Comparison of ENCODE assay signal across 17 cellular contexts in the genomic region with DNA sequence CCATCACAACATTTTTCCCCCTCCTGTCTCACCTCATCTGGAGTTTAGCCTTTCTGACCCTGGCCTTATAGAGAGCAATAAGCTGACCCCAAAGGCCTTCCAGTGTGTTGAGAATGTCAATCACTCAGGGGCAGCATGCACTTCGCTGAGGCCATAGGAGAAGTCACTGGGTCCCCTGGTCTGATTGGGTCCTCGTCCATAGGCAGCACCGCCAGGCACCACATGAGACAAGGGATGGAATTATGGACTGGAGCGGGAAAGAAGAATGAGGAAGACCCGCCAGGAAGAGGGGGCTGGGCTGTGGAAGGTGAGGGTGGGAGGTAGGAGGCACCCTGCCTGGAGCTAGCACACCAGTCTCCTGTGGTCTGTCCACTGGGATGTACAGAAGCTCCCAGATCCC.
DNase-seq lines count a peak whose midpoint lies in the region.
"Had no signal": no experiment of that assay in that cellular context is flagged by ENCODE, and none has a peak within 500 bp of the region (broad histone marks: within the 10 kb centered on the region; RNA-seq: fewer than 3 reads in every experiment).

No MANE protein-coding gene starts in this region.

- WGBS in trophoblast cell (ENCODE audit: extremely low coverage, insufficient coverage, insufficient read length): no CpG with 5 or more reads among the region's 5 CpGs

- H4K12ac ChIP-seq in trophoblast cell (ENCODE audit: low read depth, low read length): no peak overlapping the region

- H3K79me2 ChIP-seq in trophoblast cell (ENCODE audit: control insufficient read depth, insufficient read depth, low read length, poor library complexity): no peaks in the 10 kb centered on the region

- no peak overlapping the region for H3K14ac ChIP-seq in trophoblast cell (ENCODE audit: low read length)

- H3K23ac ChIP-seq in trophoblast cell (ENCODE audit: low read length): no peak overlapping the region

- H2BK5ac ChIP-seq in trophoblast cell (ENCODE audit: low read depth, low read length, poor library complexity): no peak overlapping the region

- no peak overlapping the region for H3K27ac ChIP-seq in trophoblast cell (ENCODE audit: low read depth, low read length)
- H3K27ac ChIP-seq: BLaER1 treated with 17β-estradiol and CSF1 and Interleukin-3, amounts not matched to agents 10 nM and 100 nM had no signal

- no peak overlapping the region for H4K8ac ChIP-seq in trophoblast cell (ENCODE audit: low read depth, low read length)

- no peak overlapping the region for H3K4me3 ChIP-seq in trophoblast cell (ENCODE audit: low read depth, low read length)
- H3K4me3 ChIP-seq: BLaER1 treated with 17β-estradiol and CSF1 and Interleukin-3, amounts not matched to agents 10 nM and 100 nM had no signal

- H4K91ac ChIP-seq in trophoblast cell (ENCODE audit: low read depth, low read length): no peak overlapping the region

- H2BK120ac ChIP-seq in trophoblast cell (ENCODE audit: insufficient read depth, low read length, poor library complexity): no peak overlapping the region

- H3K36me3 ChIP-seq in trophoblast cell (ENCODE audit: control insufficient read depth in 1 of 2, insufficient read depth in 2 of 2, low read length in 2 of 2): no peaks in the 10 kb centered on the region
- H3K36me3 ChIP-seq: BLaER1 treated with 17β-estradiol and CSF1 and Interleukin-3, amounts not matched to agents 10 nM and 100 nM had no signal

- no peak overlapping the region for H2AFZ ChIP-seq in trophoblast cell (ENCODE audit: insufficient read depth, low read length, poor library complexity)

- peaks cover 0 to 2% of the 10 kb centered on the region in 2 experiments for H3K4me1 ChIP-seq in trophoblast cell (ENCODE audit: control insufficient read depth in 1 of 2, insufficient read depth in 2 of 2, low read length in 2 of 2)
- H3K4me1 ChIP-seq: BLaER1 treated with 17β-estradiol and CSF1 and Interleukin-3, amounts not matched to agents 10 nM and 100 nM had no signal

- H3K9ac ChIP-seq in trophoblast cell (ENCODE audit: low read length): no peak overlapping the region
- H3K9ac ChIP-seq: BLaER1 treated with 17β-estradiol and CSF1 and Interleukin-3, amounts not matched to agents 10 nM and 100 nM had no signal

- H3K4me2 ChIP-seq in trophoblast cell (ENCODE audit: low read length): no peak overlapping the region
- H3K4me2 ChIP-seq: BLaER1 treated with 17β-estradiol and CSF1 and Interleukin-3, amounts not matched to agents 10 nM and 100 nM had no signal

- no peaks in the 10 kb centered on the region for H3K79me1 ChIP-seq in trophoblast cell (ENCODE audit: low read length)

- H2AK5ac ChIP-seq in trophoblast cell (ENCODE audit: low read length): no peak overlapping the region

- H3K18ac ChIP-seq in trophoblast cell (ENCODE audit: low read length): no peak overlapping the region

- DNase-seq in NCI-H146 (lab: John Stamatoyannopoulos, UW): peak; percentile 31
- no peak for DNase-seq in NCI-H146 treated with DMSO at 0.1 percent for 48 hours (lab: John Stamatoyannopoulos, UW; ENCODE audit: unreplicated experiment)
- DNase-seq in iPS-NIHi11 (ENCODE audit: low spot score): peak; percentile 27
- peak; percentile 71 for DNase-seq in pons (ENCODE audit: low spot score)
- no peak for DNase-seq in stimulated activated CD4-positive, alpha-beta T cell treated with anti-CD3 and anti-CD28 coated beads, Interleukin-1b, Interleukin-23, amount 100 ng/mL, for 48 hours
- no peak for DNase-seq in activated CD4-positive, alpha-beta T cell treated with anti-CD3 and anti-CD28 coated beads, Interleukin-2, amount 50 U/mL, for 48 hours
- DNase-seq in activated CD4-positive, alpha-beta T cell treated with anti-CD3 and anti-CD28 coated beads for 4 hours: no peak
- no peak for DNase-seq in trophoblast cell
- DNase-seq: DMS 273 treated with DMSO at 0.1 percent for 48 hours, H7, KG1, NCI-H1694, NCI-H2107, NCI-H226, NCI-H524 treated with DMSO at 0.1 percent for 48 hours, Right ventricle myocardium superior had no signal

- no peaks in the 10 kb centered on the region for H3K9me3 ChIP-seq in trophoblast cell (ENCODE audit: insufficient read depth, low read depth, low read length)
- H3K9me3 ChIP-seq: BLaER1 treated with 17β-estradiol and CSF1 and Interleukin-3, amounts not matched to agents 10 nM and 100 nM had no signal

- H2BK12ac ChIP-seq in trophoblast cell (ENCODE audit: low read length): no peak overlapping the region

- no peak overlapping the region for H3K4ac ChIP-seq in trophoblast cell (ENCODE audit: low read depth, low read length)

- no peaks in the 10 kb centered on the region for H3K27me3 ChIP-seq in trophoblast cell (ENCODE audit: insufficient read depth, low read length)
- H3K27me3 ChIP-seq: BLaER1 treated with 17β-estradiol and CSF1 and Interleukin-3, amounts not matched to agents 10 nM and 100 nM had no signal

Comparison
In these comparisons a context has a peak if more than half of its experiments do, and no peak if none do; other contexts are left out.
1. DNase-seq: peak in NCI-H146 (single experiment), iPS-NIHi11 (single experiment) and pons (single experiment); none in NCI-H146 treated with DMSO at 0.1 percent for 48 hours (single experiment), stimulated activated CD4-positive, alpha-beta T cell treated with anti-CD3 and anti-CD28 coated beads, Interleukin-1b, Interleukin-23, amount 100 ng/mL, for 48 hours (single experiment), activated CD4-positive, alpha-beta T cell treated with anti-CD3 and anti-CD28 coated beads, Interleukin-2, amount 50 U/mL, for 48 hours (0 of 2), activated CD4-positive, alpha-beta T cell treated with anti-CD3 and anti-CD28 coated beads for 4 hours (0 of 2) and trophoblast cell (0 of 2).